Comparison of ENCODE assay signal across 9 cellular contexts in the genomic region with DNA sequence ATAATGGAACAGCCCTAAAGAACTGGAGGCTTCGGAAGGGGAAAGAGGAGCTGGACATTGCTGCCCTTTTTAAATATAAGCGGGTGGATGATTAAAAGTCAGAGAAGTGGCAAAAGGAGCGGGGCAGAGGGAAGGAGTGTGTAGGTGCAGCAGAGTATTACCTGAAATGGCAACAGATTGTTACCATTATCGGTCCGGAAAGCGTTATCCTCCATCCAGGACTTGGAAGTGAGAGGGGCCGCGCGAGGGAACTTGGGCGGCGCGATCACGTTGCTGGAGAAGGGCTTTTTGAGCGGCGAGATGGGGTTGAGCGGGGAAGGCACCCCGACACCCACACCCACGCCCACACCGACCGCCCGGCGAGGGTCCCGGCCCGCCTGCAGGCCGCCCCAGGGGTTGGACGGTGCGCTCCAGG. TPM values are rescaled to one million over a fixed set of nuclear protein-coding genes. Genes with fewer than 3 reads are reported as not detected.
DNase-seq lines count a peak whose midpoint lies in the region; ATAC-seq, FAIRE-seq and TF ChIP-seq lines count a peak whose summit lies in the region.
"Had no signal": no experiment of that assay in that cellular context is flagged by ENCODE, and none has a peak within 500 bp of the region (broad histone marks: within the 10 kb centered on the region; RNA-seq: fewer than 3 reads in every experiment).

No MANE protein-coding gene starts in this region.

- no TSS peak for BruUV-seq in K562 (replicated peaks; lab: Mats Ljungman, UMichigan)

- H4K20me1 ChIP-seq in SK-N-SH (ENCODE audit: insufficient read depth) (no peaks in the 10 kb centered on the region), K562 (replicated peaks; ENCODE audit: control insufficient read depth, insufficient read depth, low read length) (no peaks in the 10 kb centered on the region)

- peak overlapping the region; percentile 65 to 81 for H3K4me3 ChIP-seq in SK-N-SH (ENCODE audit: low read depth in 2 of 2, low read length in 1 of 2)
- no peak overlapping the region for H3K4me3 ChIP-seq in K562
- peak overlapping the region; percentile 66 to 82 (median 73) for H3K4me3 ChIP-seq in liver (ENCODE audit: low read depth in 1 of 3, low read length in 3 of 3)
- H3K4me3 ChIP-seq in thoracic aorta, result peak overlapping the region; percentile 81

- H3K27ac ChIP-seq in SK-N-SH (ENCODE audit: low read depth in 2 of 2, low read length in 1 of 2) (no peak overlapping the region), K562 (ENCODE audit: extremely low read depth, low read depth, low read length) (no peak overlapping the region; the same call in 2 of the 3 replicates), liver (ENCODE audit: low read depth in 1 of 2, low read length in 2 of 2) (peak overlapping the region; percentile 84 to 94), thoracic aorta (no peak overlapping the region)

- 72% methylated on average over 24 of the region's 27 CpGs for WGBS in SK-N-SH (ENCODE audit: low lambda C conversion rate)
- WGBS in K562 (ENCODE audit: insufficient coverage, low coverage, missing lambda C conversion rate), result 77% methylated on average over 6 of the region's 27 CpGs
- 16% methylated on average over 27 of the region's 27 CpGs for WGBS in liver

- H3K9me3 ChIP-seq in SK-N-SH (no peaks in the 10 kb centered on the region), K562 (replicated peaks; ENCODE audit: control insufficient read depth, insufficient read depth, low read depth, low read length) (no peaks in the 10 kb centered on the region), liver (ENCODE audit: control insufficient read depth in 4 of 4, low read length in 3 of 4) (no peaks in the 10 kb centered on the region), thoracic aorta (no peaks in the 10 kb centered on the region)

- H3K27me3 ChIP-seq in SK-N-SH (ENCODE audit: insufficient read depth) (no peaks in the 10 kb centered on the region), K562 (ENCODE audit: control insufficient read depth in 2 of 2, insufficient read depth in 2 of 2, low read length in 2 of 2) (no peaks in the 10 kb centered on the region), liver (ENCODE audit: control insufficient read depth in 4 of 4, insufficient read depth in 4 of 4, low read length in 3 of 4) (no peaks in the 10 kb centered on the region), thoracic aorta (replicated peaks; ENCODE audit: insufficient read depth) (no peaks in the 10 kb centered on the region)

- TF ChIP-seq CTCF in SK-N-SH (IDR thresholded peaks at IDR 0.05) (no peak), K562 (IDR thresholded peaks at IDR 0.05 in 2 of 3, conservative IDR thresholded peaks at IDR 0.05 in 1 of 3; ENCODE audit: insufficient read depth in 2 of 3, low read depth in 1 of 3, low read length in 3 of 3) (no peak), liver (IDR thresholded peaks at IDR 0.05; ENCODE audit: low read depth, low read length, missing input control) (no peak), thoracic aorta (IDR thresholded peaks at IDR 0.05) (no peak)

- DNase-seq in SK-N-SH, result no peak
- DNase-seq in K562 (ENCODE audit: extremely low read depth in 1 of 4, low spot score in 3 of 4), result no peak
- DNase-seq in thoracic aorta (ENCODE audit: low spot score), result no peak
- DNase-seq in UCSD-AML1 (lab: John Stamatoyannopoulos, UW; ENCODE audit: unreplicated experiment), result no peak
- no peak for DNase-seq in urothelium cell line (ENCODE audit: low spot score)
- DNase-seq: DMS 273 treated with DMSO at 0.1 percent for 48 hours had no signal

- TF ChIP-seq RAD21 in SK-N-SH (IDR thresholded peaks at IDR 0.05; ENCODE audit: low read length) (no peak), K562 (CRISPR knock-in tag; conservative IDR thresholded peaks at IDR 0.05 in 1 of 2, IDR thresholded peaks at IDR 0.05 in 1 of 2) (no peak), liver (IDR thresholded peaks at IDR 0.05) (no peak)

- H3K9me2 ChIP-seq in SK-N-SH, result no peaks in the 10 kb centered on the region

- H3K4me2 ChIP-seq in SK-N-SH (peak overlapping the region; percentile 93), K562 (ENCODE audit: insufficient read depth, low read length) (peak overlapping the region; percentile 18; the same call in 1 of the 2 replicates)

- intact Hi-C loops in K562 (cut with micrococcal nuclease), result no loop called here

- no peak for TF ChIP-seq EP300 in SK-N-SH (IDR thresholded peaks at IDR 0.05; ENCODE audit: borderline replicate concordance in 1 of 2, low read depth in 1 of 2, low read length in 1 of 2)
- TF ChIP-seq EP300 in K562 (IDR thresholded peaks at IDR 0.05; ENCODE audit: low read length), result no peak

- in situ Hi-C loops in K562 (cut with MboI), result no loop called here

- no peaks in the 10 kb centered on the region for H3K79me2 ChIP-seq in SK-N-SH (ENCODE audit: insufficient read depth)
- no peaks in the 10 kb centered on the region for H3K79me2 ChIP-seq in K562 (ENCODE audit: control insufficient read depth, insufficient read depth, low read length)

- POLR2A ChIA-PET in SK-N-SH (lab: Yijun Ruan, JAX) (no interaction called here), K562 (lab: Yijun Ruan, JAX) (interaction anchor here (0.9 to 1.4 kb wide), 3 partner anchors 21 to 53 kb away, joined by 3 read pairs; a partner anchor contains a TSS)

- H2AFZ ChIP-seq in SK-N-SH (ENCODE audit: low read depth) (no peak overlapping the region), K562 (ENCODE audit: low read depth, low read length) (no peak overlapping the region; the same call in 1 of the 2 replicates)

- no peak for TF ChIP-seq POLR2A in K562 (conservative IDR thresholded peaks at IDR 0.05)

- FAIRE-seq in K562 (lab: Jason Lieb, UNC) (no peak), urothelium cell line (lab: Jason Lieb, UNC) (no peak)

- H3K9me1 ChIP-seq in K562 (ENCODE audit: control insufficient read depth, insufficient read depth, low read length), result no peaks in the 10 kb centered on the region

- ATAC-seq in SK-N-SH treated with all-trans-retinoic acid at 6 μM for 48 hours (no peak), K562 (no peak), thoracic aorta (ENCODE audit: insufficient number of reproducible peaks, low FRiP score, low read depth) (no peak), GM19463 (IDR thresholded peaks at IDR 0.05; ENCODE audit: unreplicated experiment) (no peak)

- no peak overlapping the region for H3K9ac ChIP-seq in SK-N-SH
- no peak overlapping the region for H3K9ac ChIP-seq in K562 (ENCODE audit: insufficient read depth in 1 of 2, low read depth in 2 of 2, low read length in 2 of 2)
- peak overlapping the region; percentile 33 to 63 for H3K9ac ChIP-seq in liver (ENCODE audit: low read depth in 1 of 2, low read length in 2 of 2)

- H3K36me3 ChIP-seq in SK-N-SH (replicated peaks in 1 of 2; ENCODE audit: control insufficient read depth in 1 of 2, insufficient read depth in 2 of 2, low read length in 1 of 2) (peaks cover 0 to 3% of the 10 kb centered on the region in 2 experiments), K562 (ENCODE audit: control insufficient read depth, insufficient read depth, low read length) (no peaks in the 10 kb centered on the region; the same call in 2 of the 3 replicates), liver (ENCODE audit: control insufficient read depth in 4 of 4, insufficient read depth in 3 of 4, low read depth in 1 of 4, low read length in 3 of 4) (no peaks in the 10 kb centered on the region), thoracic aorta (no peaks in the 10 kb centered on the region)

- peaks cover 0 to 18% of the 10 kb centered on the region in 2 experiments; a peak in 2 of 4 replicates for H3K4me1 ChIP-seq in SK-N-SH (ENCODE audit: control insufficient read depth in 1 of 2, insufficient read depth in 2 of 2, low read depth in 1 of 2, low read length in 1 of 2)
- peaks cover 8 to 13% of the 10 kb centered on the region in 2 experiments for H3K4me1 ChIP-seq in K562 (replicated peaks in 1 of 2; ENCODE audit: control insufficient read depth in 2 of 2, insufficient read depth in 2 of 2, low read length in 2 of 2)
- peaks cover 5 to 52% (median 31%) of the 10 kb centered on the region in 4 donors for H3K4me1 ChIP-seq in liver (ENCODE audit: control insufficient read depth in 4 of 4, insufficient read depth in 4 of 4, low read length in 3 of 4)
- H3K4me1 ChIP-seq in thoracic aorta (ENCODE audit: control insufficient read depth in 1 of 2, low read depth in 2 of 2), result peaks cover 10 to 29% of the 10 kb centered on the region in 2 donors

- CTCF ChIA-PET in SK-N-SH (lab: Yijun Ruan, JAX) (interaction anchor here (0.9 kb wide), 1 partner anchor 152 kb away, joined by 3 read pairs; no protein-coding TSS in a partner anchor), K562 (lab: Yijun Ruan, JAX; ENCODE audit: low intra/inter-chr PET ratio) (no interaction called here)

- H3F3A ChIP-seq in SK-N-SH (replicated peaks; ENCODE audit: insufficient read depth), result peaks cover 22% of the 10 kb centered on the region

RNA-seq across cellular contexts. Expression of a gene that starts 51.7 kb away (rescaled TPM):
- polyA plus RNA-seq in SK-N-SH (2012; rRNA removed) (0.36 TPM in 2 replicates), K562 (2011; rRNA removed) (0.35 and 0.46 TPM in 2 replicates), K562 (2014; fragmentation: Illumina TruSeq; extraction: Trizol) (0.50 and 0.59 TPM in 2 replicates), K562 (2014; fragmentation: Nextera tagmentation; extraction: Ambion mirVana) (under 1 TPM; 0.15 to 0.17 TPM), K562 (2014; rRNA removed) (0.56 and 0.63 TPM in 2 replicates), liver (1 to 10 TPM; 4.8 to 5.4 TPM)
- 0.28 and 0.30 TPM in 2 replicates for polyA plus RNA-seq in SK-N-SH (2012; cell fraction: cytosol; rRNA removed)
- polyA plus RNA-seq in SK-N-SH (2012; cell fraction: nucleus; rRNA removed), result 0.66 and 0.97 TPM in 2 replicates
- total RNA-seq in K562 (2011; cell fraction: chromatin; rRNA removed; ENCODE audit: low replicate concordance), result 2.0 and 3.6 TPM in 2 replicates
- 1.2 and 1.4 TPM in 2 replicates for total RNA-seq in K562 (2011; cell fraction: nucleolus; rRNA removed)
- 2.0 and 3.1 TPM in 2 replicates for total RNA-seq in K562 (2011; cell fraction: nucleoplasm; rRNA removed)
- total RNA-seq in K562 (2014; rRNA removed) (0.45 and 0.73 TPM in 2 replicates), K562 (2014; rRNA removed; fragmentation: Illumina TruSeq; extraction: Trizol) (0.51 and 0.67 TPM in 2 replicates), K562 (2015; rRNA removed; fragmentation: Illumina TruSeq; extraction: Trizol) (0.57 and 0.58 TPM in 2 replicates), K562 (2021) (1.1 and 1.2 TPM in 2 replicates), liver (1 to 10 TPM; 2.1 to 8.4 TPM), thoracic aorta (10 to 100 TPM in 1 of 2 donors, 1 to 10 TPM in 1; 6.8 to 12.2 TPM)
- polyA plus RNA-seq in K562 (2011; cell fraction: cytosol; rRNA removed), result 0.21 and 0.22 TPM in 2 replicates
- polyA plus RNA-seq in K562 (2011; cell fraction: nucleus; rRNA removed), result 0.60 and 1.4 TPM in 2 replicates
- 0.49 and 1.4 TPM in 2 replicates for polyA plus RNA-seq in K562 (2012)
- 0.63 and 0.70 TPM in 2 replicates for polyA minus RNA-seq in K562 (2011; rRNA and poly(A)+ RNA removed)
- polyA minus RNA-seq in K562 (2011; cell fraction: cytosol; rRNA and poly(A)+ RNA removed), result 0.67 and 0.82 TPM in 2 replicates
- 1.1 and 1.3 TPM in 2 replicates for polyA minus RNA-seq in K562 (2011; cell fraction: nucleus; rRNA and poly(A)+ RNA removed)

RNA-seq across cellular contexts. Expression of a gene that starts 51.8 kb away (rescaled TPM):
- polyA plus RNA-seq in SK-N-SH (2012; rRNA removed) (24.2 and 32.0 TPM in 2 replicates), K562 (2011; rRNA removed) (18.9 and 25.7 TPM in 2 replicates), K562 (2014; fragmentation: Illumina TruSeq; extraction: Trizol) (16.4 and 18.3 TPM in 2 replicates), K562 (2014; fragmentation: Nextera tagmentation; extraction: Ambion mirVana) (1 to 10 TPM; 3.4 to 4.0 TPM), K562 (2014; rRNA removed) (10.8 and 11.5 TPM in 2 replicates), liver (10 to 100 TPM; 15.0 to 18.1 TPM)
- 40.8 and 46.1 TPM in 2 replicates for polyA plus RNA-seq in SK-N-SH (2012; cell fraction: cytosol; rRNA removed)
- 10.5 and 38.3 TPM in 2 replicates for polyA plus RNA-seq in SK-N-SH (2012; cell fraction: nucleus; rRNA removed)
- 21.2 and 40.4 TPM in 2 replicates for total RNA-seq in K562 (2011; cell fraction: chromatin; rRNA removed; ENCODE audit: low replicate concordance)
- total RNA-seq in K562 (2011; cell fraction: nucleolus; rRNA removed), result 5.8 and 7.1 TPM in 2 replicates
- total RNA-seq in K562 (2011; cell fraction: nucleoplasm; rRNA removed), result 20.6 and 24.7 TPM in 2 replicates
- total RNA-seq in K562 (2014; rRNA removed) (3.4 and 4.4 TPM in 2 replicates), K562 (2014; rRNA removed; fragmentation: Illumina TruSeq; extraction: Trizol) (13.4 and 18.0 TPM in 2 replicates), K562 (2015; rRNA removed; fragmentation: Illumina TruSeq; extraction: Trizol) (7.7 and 7.9 TPM in 2 replicates), K562 (2021) (27.1 and 27.2 TPM in 2 replicates), liver (10 to 100 TPM in 1 of 2 donors, 1 to 10 TPM in 1; 9.7 to 18.4 TPM), thoracic aorta (10 to 100 TPM; 19.6 to 29.1 TPM)
- polyA plus RNA-seq in K562 (2011; cell fraction: cytosol; rRNA removed), result 3.9 and 11.4 TPM in 2 replicates
- 16.8 and 37.2 TPM in 2 replicates for polyA plus RNA-seq in K562 (2011; cell fraction: nucleus; rRNA removed)
- 18.1 and 29.9 TPM in 2 replicates for polyA plus RNA-seq in K562 (2012)
- 14.4 and 15.1 TPM in 2 replicates for polyA minus RNA-seq in K562 (2011; rRNA and poly(A)+ RNA removed)
- 9.8 and 12.6 TPM in 2 replicates for polyA minus RNA-seq in K562 (2011; cell fraction: cytosol; rRNA and poly(A)+ RNA removed)
- 7.5 and 10.9 TPM in 2 replicates for polyA minus RNA-seq in K562 (2011; cell fraction: nucleus; rRNA and poly(A)+ RNA removed)

Comparison
In these comparisons a context has a peak if more than half of its experiments do, and no peak if none do; other contexts are left out.
1. H3K27ac ChIP-seq: peak in liver (2 of 2); none in SK-N-SH (0 of 2), K562 (single experiment) and thoracic aorta (0 of 2).
2. H3K9ac ChIP-seq: peak in liver (2 of 2); none in SK-N-SH (single experiment) and K562 (0 of 2).